Comparison of ENCODE assay signal across 9 cellular contexts in the genomic region with DNA sequence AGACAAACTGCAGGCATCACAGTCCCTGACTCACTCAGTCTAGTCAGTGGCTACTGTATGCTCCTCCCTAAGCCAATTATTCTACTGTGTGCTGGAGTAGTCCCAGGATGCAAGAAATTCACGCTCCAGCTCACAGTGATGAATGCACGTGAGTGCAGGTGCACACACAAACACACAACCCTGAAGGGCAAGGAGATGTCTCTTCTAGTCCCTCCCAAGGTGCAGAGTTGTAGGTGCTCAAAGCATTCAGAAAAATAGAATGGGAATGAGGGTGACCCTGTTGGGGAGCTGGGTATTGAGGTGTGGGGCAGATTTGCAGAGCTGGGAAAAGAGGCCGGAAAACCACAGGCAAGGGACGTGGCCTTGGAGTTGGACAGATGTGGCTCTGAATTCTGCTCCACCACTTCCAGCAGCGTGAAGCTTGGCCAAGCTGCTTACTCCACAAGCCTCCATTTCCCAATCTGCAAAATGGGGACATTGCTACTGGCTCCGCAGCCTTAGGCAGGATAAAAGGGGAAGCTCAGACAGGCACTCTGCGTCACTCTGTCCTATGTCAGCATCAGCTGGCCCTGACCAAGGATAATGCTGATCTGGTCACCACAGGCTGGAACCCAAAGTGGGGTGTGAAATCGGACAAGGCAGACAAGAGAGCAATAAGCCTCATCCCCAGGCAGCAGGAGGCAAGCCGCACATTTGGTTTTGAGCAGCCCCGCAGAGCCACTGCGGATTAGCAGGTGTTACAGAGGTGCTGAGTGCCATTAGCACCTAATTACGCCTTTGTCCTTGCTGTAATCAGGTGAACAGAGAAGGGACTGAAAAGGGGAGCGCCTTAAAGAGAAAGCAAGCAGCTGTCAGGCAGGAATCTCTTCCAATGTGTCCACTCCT. TPM values are rescaled to one million over a fixed set of nuclear protein-coding genes. Genes with fewer than 3 reads are reported as not detected.
A peak's percentile ranks its signal among the peaks of the same experiment; 100 is the strongest.
DNase-seq lines count a peak whose midpoint lies in the region; ATAC-seq and TF ChIP-seq lines count a peak whose summit lies in the region.
"Had no signal": no experiment of that assay in that cellular context is flagged by ENCODE, and none has a peak within 500 bp of the region (broad histone marks: within the 10 kb centered on the region; RNA-seq: fewer than 3 reads in every experiment).

No MANE protein-coding gene starts in this region.

- TF ChIP-seq CTCF in DOHH2 (IDR thresholded peaks at IDR 0.05; ENCODE audit: low read depth, low read length, poor library complexity, severe bottlenecking) (no peak), testis (IDR thresholded peaks at IDR 0.05) (no peak), osteoblast (IDR thresholded peaks at IDR 0.05; ENCODE audit: extremely low read depth, low read depth, low read length) (no peak)

- H3K4me3 ChIP-seq in DOHH2 (ENCODE audit: low read length) (peak overlapping the region; percentile 80), testis (no peak overlapping the region), osteoblast (ENCODE audit: insufficient read depth, low read length) (no peak overlapping the region)
- H3K4me3 ChIP-seq in naive thymus-derived CD4-positive, alpha-beta T cell (ENCODE audit: low read length) = no peak overlapping the region
- H3K4me3 ChIP-seq: prostate gland had no signal

- CTCF ChIA-PET in naive thymus-derived CD4-positive, alpha-beta T cell (lab: Charles Lee) = interaction anchor here (0.8 kb wide), 1 partner anchor 10 kb away, joined by 3 read pairs; no protein-coding TSS in a partner anchor

- no peaks in the 10 kb centered on the region for H3K36me3 Mint-ChIP-seq in naive thymus-derived CD4-positive, alpha-beta T cell

- H2AFZ ChIP-seq in osteoblast (ENCODE audit: low read length) = no peak overlapping the region

- DNase-seq in NCI-H1436 treated with DMSO at 0.1 percent for 48 hours (lab: John Stamatoyannopoulos, UW) (peak; percentile 92), RPMI7951 (ENCODE audit: low read depth) (peak; percentile 48), testis (no peak), osteoblast (ENCODE audit: insufficient read length, low spot score, missing footprints) (no peak)
- DNase-seq in naive thymus-derived CD4-positive, alpha-beta T cell = no peak

- peaks cover 36 to 90% (median 79%) of the 10 kb centered on the region in 7 donors for H3K4me1 Mint-ChIP-seq in naive thymus-derived CD4-positive, alpha-beta T cell

- H3K9me2 ChIP-seq in DOHH2 (replicated peaks; ENCODE audit: control insufficient read depth, low read length) = no peaks in the 10 kb centered on the region

- H3K27ac Mint-ChIP-seq in naive thymus-derived CD4-positive, alpha-beta T cell = peak overlapping the region; percentile 10 to 99 (median 94)

- TF ChIP-seq POLR2A in testis (IDR thresholded peaks at IDR 0.05) = no peak

- peaks cover 34% of the 10 kb centered on the region for H3F3A ChIP-seq in DOHH2 (ENCODE audit: control insufficient read depth, insufficient read depth)

- peaks cover 98% of the 10 kb centered on the region for H3K4me1 ChIP-seq in DOHH2 (ENCODE audit: control insufficient read depth, low read length)
- H3K4me1 ChIP-seq in naive thymus-derived CD4-positive, alpha-beta T cell (ENCODE audit: control insufficient read depth in 2 of 2, insufficient read depth in 2 of 2, low read length in 2 of 2) = peaks cover 38 to 54% of the 10 kb centered on the region in 2 donors
- no peaks in the 10 kb centered on the region for H3K4me1 ChIP-seq in testis
- no peaks in the 10 kb centered on the region for H3K4me1 ChIP-seq in osteoblast (ENCODE audit: insufficient read depth, low read length)
- H3K4me1 ChIP-seq: prostate gland had no signal

- no peaks in the 10 kb centered on the region for H3K9me3 Mint-ChIP-seq in naive thymus-derived CD4-positive, alpha-beta T cell

- 89 to 92% methylated on average over 11 to 13 of the region's 13 CpGs for WGBS in testis, 2 donors

- H3K79me2 ChIP-seq in DOHH2 (ENCODE audit: control insufficient read depth, low read length) (no peaks in the 10 kb centered on the region), osteoblast (ENCODE audit: insufficient read depth, low read length) (no peaks in the 10 kb centered on the region)

- no peaks in the 10 kb centered on the region for H3K9me3 ChIP-seq in DOHH2 (ENCODE audit: control insufficient read depth, insufficient read depth, low read length)
- H3K9me3 ChIP-seq in naive thymus-derived CD4-positive, alpha-beta T cell (ENCODE audit: control insufficient read depth in 2 of 3, low read length in 3 of 3) = no peaks in the 10 kb centered on the region
- no peaks in the 10 kb centered on the region for H3K9me3 ChIP-seq in testis
- H3K9me3 ChIP-seq in osteoblast (ENCODE audit: low read depth, low read length) = no peaks in the 10 kb centered on the region
- H3K9me3 ChIP-seq: prostate gland had no signal

- ATAC-seq in naive thymus-derived CD4-positive, alpha-beta T cell = no peak
- ATAC-seq in HG03354 (IDR thresholded peaks at IDR 0.05; ENCODE audit: poor library complexity, severe bottlenecking, unreplicated experiment) = no peak

- H3K27me3 ChIP-seq in DOHH2 (ENCODE audit: control insufficient read depth, low read length) = no peaks in the 10 kb centered on the region
- no peaks in the 10 kb centered on the region for H3K27me3 ChIP-seq in naive thymus-derived CD4-positive, alpha-beta T cell (ENCODE audit: control insufficient read depth in 2 of 2, insufficient read depth in 2 of 2, low read length in 2 of 2)
- no peaks in the 10 kb centered on the region for H3K27me3 ChIP-seq in testis
- no peaks in the 10 kb centered on the region for H3K27me3 ChIP-seq in osteoblast (ENCODE audit: insufficient read depth, low read length)

- H3K36me3 ChIP-seq in DOHH2 (ENCODE audit: control insufficient read depth, low read length) (peaks cover 11% of the 10 kb centered on the region), testis (ENCODE audit: low read depth, missing control alignments) (no peaks in the 10 kb centered on the region), osteoblast (ENCODE audit: insufficient read depth, low read length) (no peaks in the 10 kb centered on the region)
- no peaks in the 10 kb centered on the region for H3K36me3 ChIP-seq in naive thymus-derived CD4-positive, alpha-beta T cell (ENCODE audit: control insufficient read depth in 2 of 3, insufficient read depth in 3 of 3, low read length in 3 of 3)
- H3K36me3 ChIP-seq: prostate gland had no signal

- POLR2A ChIA-PET in naive thymus-derived CD4-positive, alpha-beta T cell (lab: Charles Lee) = interaction anchor here (1.6 kb wide), 1 partner anchor 11 kb away, joined by 4 read pairs; no protein-coding TSS in a partner anchor

- peak overlapping the region; percentile 99 for H3K4me2 ChIP-seq in DOHH2 (ENCODE audit: low read length)
- no peak overlapping the region for H3K4me2 ChIP-seq in osteoblast (ENCODE audit: insufficient read depth, low read length)

- H4K20me1 ChIP-seq in DOHH2 (ENCODE audit: control insufficient read depth, insufficient read depth, low read depth, low read length) (no peaks in the 10 kb centered on the region), osteoblast (ENCODE audit: insufficient read depth, low read length) (no peaks in the 10 kb centered on the region)

- intact Hi-C loops in naive thymus-derived CD4-positive, alpha-beta T cell (cut with micrococcal nuclease) = no loop called here
- intact Hi-C loops in testis (cut with DNase I; ENCODE audit: low total_unique reads) = no loop called here

- no peaks in the 10 kb centered on the region for H3K27me3 Mint-ChIP-seq in naive thymus-derived CD4-positive, alpha-beta T cell

- peak overlapping the region in 5 of 10 donors; percentile 0 to 89 (median 21) for H3K4me3 Mint-ChIP-seq in naive thymus-derived CD4-positive, alpha-beta T cell

- H3K27ac ChIP-seq in DOHH2 (ENCODE audit: low read depth, low read length) (peak overlapping the region; percentile 100), testis (no peak overlapping the region), osteoblast (ENCODE audit: low read depth, low read length) (no peak overlapping the region)
- peak overlapping the region; percentile 31 for H3K27ac ChIP-seq in naive thymus-derived CD4-positive, alpha-beta T cell (ENCODE audit: low read depth, low read length)
- H3K27ac ChIP-seq: prostate gland had no signal

RNA-seq across cellular contexts. Expression of gene SDK2, which starts 54.9 kb away (rescaled TPM):
- 1.1 and 1.6 TPM in 2 replicates for total RNA-seq in RPMI7951 (2014; rRNA removed; shearing (Covaris generic))
- total RNA-seq in naive thymus-derived CD4-positive, alpha-beta T cell = 10 to 100 TPM in 2 of 5 experiments, 1 to 10 TPM in 3; 6.1 to 14.1 (median 8.4) TPM
- 1 to 10 TPM in 1 of 2 donors, under 1 TPM in 1; 0.64 to 2.5 TPM for polyA plus RNA-seq in naive thymus-derived CD4-positive, alpha-beta T cell
- total RNA-seq in testis (10 to 100 TPM; 36.9 to 63.4 TPM), osteoblast (under 0.01 TPM in 2 replicates)
- 55.4 TPM for polyA plus RNA-seq in testis (ENCODE audit: insufficient read depth, low read depth, low replicate concordance)
- total RNA-seq: dermis microvascular lymphatic vessel endothelial cell had no signal

Comparison
In these comparisons a context has a peak if more than half of its experiments do, and no peak if none do; other contexts are left out.
1. H3K27ac ChIP-seq: peak in DOHH2 (single experiment) and naive thymus-derived CD4-positive, alpha-beta T cell (single experiment); none in testis (0 of 2) and osteoblast (single experiment).
2. DNase-seq: peak in NCI-H1436 treated with DMSO at 0.1 percent for 48 hours (single experiment) and RPMI7951 (single experiment); none in naive thymus-derived CD4-positive, alpha-beta T cell (0 of 9), testis (single experiment) and osteoblast (single experiment).